12 cellular contexts compared by ENCODE assay signal in the genomic region with DNA sequence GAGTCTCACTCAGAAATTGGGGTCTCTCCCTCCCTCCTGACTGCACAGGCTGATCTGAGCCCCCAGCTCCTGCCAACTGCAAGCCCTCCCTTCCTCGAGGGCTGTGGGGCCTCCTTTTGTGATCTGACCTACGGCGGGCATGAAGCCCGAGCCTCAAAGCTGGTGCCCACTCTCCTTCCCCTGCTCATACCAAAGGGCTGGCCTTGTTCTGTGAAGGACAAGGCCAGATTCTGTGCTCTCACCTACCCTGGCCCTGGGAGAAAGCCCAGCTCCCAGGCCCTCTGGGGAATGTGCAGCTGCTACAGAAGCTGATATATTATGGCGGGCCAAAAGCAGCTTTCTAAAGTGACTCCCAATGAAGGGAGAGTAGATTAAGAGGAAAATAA. TPM values are rescaled to one million over a fixed set of nuclear protein-coding genes. Genes with fewer than 3 reads are reported as not detected.
DNase-seq lines count a peak whose midpoint lies in the region; ATAC-seq and TF ChIP-seq lines count a peak whose summit lies in the region.
"Had no signal": no experiment of that assay in that cellular context is flagged by ENCODE, and none has a peak within 500 bp of the region (broad histone marks: within the 10 kb centered on the region; RNA-seq: fewer than 3 reads in every experiment).

No MANE protein-coding gene starts in this region.

- peak overlapping the region; percentile 16 for H3K4me3 Mint-ChIP-seq in activated T-cell treated with anti-CD3 and anti-CD28 coated beads, Interleukin-2, amount 50 U/mL, for 4 hours
- H3K4me3 Mint-ChIP-seq in stimulated activated naive CD8-positive, alpha-beta T cell treated with anti-CD3 and anti-CD28 coated beads, Interleukin-15, amount 100 ng/mL, for 72 hours = peak overlapping the region in 1 of 2 donors; percentile 50
- no peak overlapping the region for H3K4me3 Mint-ChIP-seq in endothelial cell (ENCODE audit: unreplicated experiment)

- H2AFZ ChIP-seq in hepatocyte = no peak overlapping the region

- H3K27me3 ChIP-seq in hepatocyte (no peaks in the 10 kb centered on the region), upper lobe of right lung (no peaks in the 10 kb centered on the region)

- intact Hi-C loops in upper lobe of right lung (cut with DNase I) = no loop called here

- TF ChIP-seq CTCF in VCaP (conservative IDR thresholded peaks at IDR 0.05) (no peak), hepatocyte (IDR thresholded peaks at IDR 0.05; ENCODE audit: poor library complexity) (no peak), endothelial cell (IDR thresholded peaks at IDR 0.05; ENCODE audit: unreplicated experiment) (no peak), upper lobe of right lung (IDR thresholded peaks at IDR 0.05) (no peak)

- H3K9me3 Mint-ChIP-seq in activated T-cell treated with anti-CD3 and anti-CD28 coated beads, Interleukin-2, amount 50 U/mL, for 4 hours = no peaks in the 10 kb centered on the region
- H3K9me3 Mint-ChIP-seq in stimulated activated naive CD8-positive, alpha-beta T cell treated with anti-CD3 and anti-CD28 coated beads, Interleukin-15, amount 100 ng/mL, for 72 hours = no peaks in the 10 kb centered on the region
- no peaks in the 10 kb centered on the region for H3K9me3 Mint-ChIP-seq in endothelial cell (ENCODE audit: unreplicated experiment)

- H3K4me3 ChIP-seq in hepatocyte (no peak overlapping the region), upper lobe of right lung (no peak overlapping the region)
- H3K4me3 ChIP-seq: thoracic aorta had no signal

- H4K20me1 ChIP-seq in hepatocyte (ENCODE audit: insufficient read depth, poor library complexity, severe bottlenecking) = peaks cover 58% of the 10 kb centered on the region

- peaks cover 72% of the 10 kb centered on the region for H3K36me3 Mint-ChIP-seq in activated T-cell treated with anti-CD3 and anti-CD28 coated beads, Interleukin-2, amount 50 U/mL, for 4 hours (ENCODE audit: insufficient read depth)
- peaks cover 70% of the 10 kb centered on the region for H3K36me3 Mint-ChIP-seq in endothelial cell (ENCODE audit: low read depth, unreplicated experiment)

- no peak overlapping the region for H3K4me2 ChIP-seq in hepatocyte

- H3K27ac Mint-ChIP-seq in stimulated activated naive CD8-positive, alpha-beta T cell treated with anti-CD3 and anti-CD28 coated beads, Interleukin-15, amount 100 ng/mL, for 72 hours = peak overlapping the region; percentile 16 to 79
- no peak overlapping the region for H3K27ac Mint-ChIP-seq in endothelial cell (ENCODE audit: unreplicated experiment)

- H3K36me3 ChIP-seq in hepatocyte (replicated peaks; ENCODE audit: insufficient read depth, low read depth) (peaks cover 19% of the 10 kb centered on the region), upper lobe of right lung (peaks cover 100% of the 10 kb centered on the region)

- H3K4me1 Mint-ChIP-seq in activated T-cell treated with anti-CD3 and anti-CD28 coated beads, Interleukin-2, amount 50 U/mL, for 4 hours (ENCODE audit: low read depth) = peaks cover 73% of the 10 kb centered on the region
- peaks cover 73% of the 10 kb centered on the region for H3K4me1 Mint-ChIP-seq in stimulated activated naive CD8-positive, alpha-beta T cell treated with anti-CD3 and anti-CD28 coated beads, Interleukin-15, amount 100 ng/mL, for 72 hours
- H3K4me1 Mint-ChIP-seq in endothelial cell (ENCODE audit: unreplicated experiment) = no peaks in the 10 kb centered on the region

- H3K9me3 ChIP-seq in hepatocyte (ENCODE audit: low read depth) (no peaks in the 10 kb centered on the region), upper lobe of right lung (no peaks in the 10 kb centered on the region)
- H3K9me3 ChIP-seq: thoracic aorta had no signal

- no peak for ATAC-seq in activated T-cell treated with anti-CD3 and anti-CD28 coated beads, Interleukin-2, amount 50 U/mL, for 4 hours
- ATAC-seq in stimulated activated naive CD8-positive, alpha-beta T cell treated with anti-CD3 and anti-CD28 coated beads, Interleukin-15, amount 100 ng/mL, for 72 hours = no peak
- ATAC-seq in upper lobe of right lung = no peak

- no peaks in the 10 kb centered on the region for H3K9me2 ChIP-seq in hepatocyte (replicated peaks; ENCODE audit: insufficient read depth)

- H3K27me3 Mint-ChIP-seq in activated T-cell treated with anti-CD3 and anti-CD28 coated beads, Interleukin-2, amount 50 U/mL, for 4 hours (ENCODE audit: low read depth) = no peaks in the 10 kb centered on the region
- no peaks in the 10 kb centered on the region for H3K27me3 Mint-ChIP-seq in stimulated activated naive CD8-positive, alpha-beta T cell treated with anti-CD3 and anti-CD28 coated beads, Interleukin-15, amount 100 ng/mL, for 72 hours
- H3K27me3 Mint-ChIP-seq in endothelial cell (ENCODE audit: unreplicated experiment) = peaks cover 3% of the 10 kb centered on the region

- H3K4me1 ChIP-seq in hepatocyte (ENCODE audit: insufficient read depth) (peaks cover 32% of the 10 kb centered on the region), upper lobe of right lung (peaks cover 14% of the 10 kb centered on the region)

- peaks cover 61% of the 10 kb centered on the region for H3K79me2 ChIP-seq in hepatocyte

- no peak for DNase-seq in activated T-cell treated with anti-CD3 and anti-CD28 coated beads, Interleukin-2, amount 50 U/mL, for 4 hours
- no peak for DNase-seq in activated T-cell treated with anti-CD3 and anti-CD28 coated beads for 4 hours
- DNase-seq in hepatocyte (ENCODE audit: low spot score) = no peak
- no peak for DNase-seq in stimulated activated naive CD8-positive, alpha-beta T cell treated with anti-CD3 and anti-CD28 coated beads, Interleukin-15, amount 100 ng/mL, for 72 hours
- DNase-seq in NCI-H1436 (lab: John Stamatoyannopoulos, UW) = no peak
- no peak for DNase-seq in endothelial cell (ENCODE audit: low spot score)
- DNase-seq in upper lobe of right lung = no peak
- DNase-seq: head of caudate nucleus, RPMI8226, WERI-Rb-1 had no signal

- H3K27ac ChIP-seq in VCaP = peak overlapping the region; percentile 100
- H3K27ac ChIP-seq in hepatocyte = peak overlapping the region; percentile 99
- H3K27ac ChIP-seq in upper lobe of right lung = no peak overlapping the region
- H3K27ac ChIP-seq: WERI-Rb-1 had no signal

- WGBS in hepatocyte (ENCODE audit: low lambda C conversion rate, missing lambda C conversion rate) = 90% methylated on average over 5 of the region's 5 CpGs

RNA-seq across cellular contexts. Expression of a gene that starts 9.0 kb away (rescaled TPM):
- 100 to 1,000 TPM in 2 of 3 donors, 10 to 100 TPM in 1; 91.1 to 109 (median 108) TPM for total RNA-seq in activated T-cell treated with anti-CD3 and anti-CD28 coated beads, Interleukin-2, amount 50 U/mL, for 4 hours
- total RNA-seq in hepatocyte (125 and 133 TPM in 2 replicates), endothelial cell (ENCODE audit: unreplicated experiment) (101 TPM), upper lobe of right lung (210 TPM)
- 272 and 284 TPM in 2 replicates for polyA plus RNA-seq in hepatocyte

RNA-seq across cellular contexts. Expression of a gene that starts 9.2 kb away (rescaled TPM):
- total RNA-seq in activated T-cell treated with anti-CD3 and anti-CD28 coated beads, Interleukin-2, amount 50 U/mL, for 4 hours = 100 to 1,000 TPM; 679 to 736 (median 698) TPM
- total RNA-seq in hepatocyte = 154 and 209 TPM in 2 replicates
- polyA plus RNA-seq in hepatocyte = 169 and 184 TPM in 2 replicates
- total RNA-seq in endothelial cell (ENCODE audit: unreplicated experiment) = 343 TPM
- 248 TPM for total RNA-seq in upper lobe of right lung

RNA-seq across cellular contexts. Expression of a gene that starts 27.8 kb away (rescaled TPM):
- total RNA-seq in activated T-cell treated with anti-CD3 and anti-CD28 coated beads, Interleukin-2, amount 50 U/mL, for 4 hours = 1 to 10 TPM; 1.7 to 2.7 (median 2.2) TPM
- total RNA-seq in hepatocyte (147 and 148 TPM in 2 replicates), endothelial cell (ENCODE audit: unreplicated experiment) (0.46 TPM), upper lobe of right lung (3.7 TPM)
- polyA plus RNA-seq in hepatocyte = 181 and 199 TPM in 2 replicates

RNA-seq across cellular contexts. Expression of a gene that starts 37.5 kb away (rescaled TPM):
- total RNA-seq in activated T-cell treated with anti-CD3 and anti-CD28 coated beads, Interleukin-2, amount 50 U/mL, for 4 hours = 10 to 100 TPM; 65.2 to 77.3 (median 68.6) TPM
- total RNA-seq in hepatocyte = 3.9 and 5.6 TPM in 2 replicates
- 4.6 and 7.7 TPM in 2 replicates for polyA plus RNA-seq in hepatocyte
- 5.6 TPM for total RNA-seq in endothelial cell (ENCODE audit: unreplicated experiment)
- total RNA-seq in upper lobe of right lung = 12.0 TPM

RNA-seq across cellular contexts. Expression of a gene that starts 51.6 kb away (rescaled TPM):
- not detected for total RNA-seq in activated T-cell treated with anti-CD3 and anti-CD28 coated beads, Interleukin-2, amount 50 U/mL, for 4 hours
- total RNA-seq in hepatocyte (0.64 TPM in 1 of 2 replicates, not detected in the other), endothelial cell (ENCODE audit: unreplicated experiment) (18.8 TPM), upper lobe of right lung (3.2 TPM)
- 0.72 TPM in 1 of 2 replicates, not detected in the other for polyA plus RNA-seq in hepatocyte

Comparison
In these comparisons a context has a peak if more than half of its experiments do, and no peak if none do; other contexts are left out.
1. RNA of a gene that starts 27.8 kb away (total RNA-seq): 147 to 148 TPM in hepatocyte; 3.7 TPM in upper lobe of right lung (single experiment), 1.7 to 2.7 TPM in activated T-cell treated with anti-CD3 and anti-CD28 coated beads, Interleukin-2, amount 50 U/mL, for 4 hours and 0.46 TPM in endothelial cell (single experiment); every median in the first group is over 10 times any median in the second.